ENCODE assay signal across 20 cellular contexts in genomic region chr6:168258795-168259194, GRCh38.
"Had no signal": no experiment of that assay in that cellular context is flagged by ENCODE, and none has a peak within 500 bp of the region (broad histone marks: within the 10 kb centered on the region; RNA-seq: fewer than 3 reads in every experiment).

No MANE protein-coding gene starts in this region.

- H3K4me3 Mint-ChIP-seq: dendritic cell treated with granulocyte-macrophage colony-stimulating factor and Interleukin-4, amounts not matched to agents 40 ng/mL and 50 ng/mL, for 4 days; effector memory CD8-positive, alpha-beta T cell; endodermal cell had no signal

- H3K27ac Mint-ChIP-seq: dendritic cell treated with granulocyte-macrophage colony-stimulating factor and Interleukin-4, amounts not matched to agents 40 ng/mL and 50 ng/mL, for 4 days; effector memory CD8-positive, alpha-beta T cell; endodermal cell had no signal

- H3K27me3 Mint-ChIP-seq: dendritic cell treated with granulocyte-macrophage colony-stimulating factor and Interleukin-4, amounts not matched to agents 40 ng/mL and 50 ng/mL, for 4 days had no signal

- DNase-seq: colonic mucosa; cortex of kidney; dermis blood vessel endothelial cell; effector CD4-positive, alpha-beta T cell; effector CD8-positive, alpha-beta T cell; effector memory CD4-positive, alpha-beta T cell; effector memory CD8-positive, alpha-beta T cell; endodermal cell; erythroblast; esophagus squamous epithelium; foreskin fibroblast; foreskin keratinocyte; foreskin melanocyte; gastrocnemius medialis; glutamatergic neuron; heart left ventricle; heart right ventricle had no signal

- ATAC-seq: effector memory CD8-positive, alpha-beta T cell; esophagus mucosa; foreskin keratinocyte; gastrocnemius medialis; gastroesophageal sphincter; heart left ventricle; heart right ventricle had no signal
